Comparison of ENCODE assay signal across 25 cellular contexts in the genomic region with DNA sequence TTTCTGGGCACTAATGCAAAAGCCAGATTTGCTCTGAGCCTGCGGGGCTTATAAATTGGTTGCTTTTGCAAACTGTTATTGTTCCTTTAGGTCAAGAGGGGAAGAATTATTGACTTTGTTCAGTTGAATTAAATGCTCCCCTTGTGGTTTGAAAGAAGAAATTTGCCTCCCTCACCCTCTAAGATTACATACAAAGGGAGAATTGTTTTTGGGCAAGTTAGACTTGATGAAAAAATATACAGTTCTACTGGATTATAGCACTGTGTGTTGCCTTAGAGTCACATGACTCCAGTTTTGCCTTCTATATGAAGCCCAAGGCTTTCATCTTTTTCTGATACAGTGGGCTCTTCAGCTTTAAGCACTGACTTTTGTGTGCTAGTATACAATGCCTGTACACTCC.
"Had no signal": no experiment of that assay in that cellular context is flagged by ENCODE, and none has a peak within 500 bp of the region (broad histone marks: within the 10 kb centered on the region; RNA-seq: fewer than 3 reads in every experiment).

No MANE protein-coding gene starts in this region.

- H3K27me3 ChIP-seq: pancreas, stomach, testis, thyroid gland, transverse colon, upper lobe of left lung, vagina had no signal

- ATAC-seq: mucosa of descending colon; naive thymus-derived CD4-positive, alpha-beta T cell; pancreas; right cardiac atrium; sciatic nerve; stimulated activated naive B cell treated with anti-CD40 and anti-IgM and Interleukin-4, amounts not matched to agents 10 μg/mL and 1 μg/mL and 100 μg/mL, for 72 hours; stimulated activated naive CD8-positive, alpha-beta T cell treated with anti-CD3 and anti-CD28 coated beads, Interleukin-15, Interleukin-2, amounts not matched to agents 100 U/mL and 50 U/mL, for 24 hours had no signal

- DNase-seq: islet precursor cell; left ventricle myocardium inferior; midbrain; mucosa of descending colon; naive thymus-derived CD4-positive, alpha-beta T cell; nucleus accumbens; pancreas; retina; right cardiac atrium; stimulated activated CD4-positive, alpha-beta T cell treated with anti-CD3 and anti-CD28 coated beads, Interleukin-12 subunit alpha, Interleukin-12 subunit beta, amount 100 ng/mL, for 4 hours; stimulated activated CD4-positive, alpha-beta T cell treated with anti-CD3 and anti-CD28 coated beads, Interleukin-15, amount 100 ng/mL, for 24 hours; stimulated activated CD4-positive, alpha-beta T cell treated with anti-CD3 and anti-CD28 coated beads, Interleukin-2, amount 100 ng/mL, for 24 hours; stimulated activated CD4-positive, alpha-beta T cell treated with anti-CD3 and anti-CD28 coated beads, Interleukin-4, amount 100 ng/mL, for 1 hour; stimulated activated naive B cell treated with anti-CD40 and anti-IgM and Interleukin-4, amounts not matched to agents 10 μg/mL and 1 μg/mL and 100 μg/mL, for 72 hours; stimulated activated naive CD8-positive, alpha-beta T cell treated with anti-CD3 and anti-CD28 coated beads, Interleukin-15, Interleukin-2, amounts not matched to agents 100 U/mL and 50 U/mL, for 24 hours; stomach; testis; thyroid gland; transverse colon; upper lobe of left lung had no signal

- H3K36me3 ChIP-seq: left ventricle myocardium inferior, pancreas, prostate gland, stomach, thyroid gland, transverse colon, upper lobe of left lung, vagina had no signal

- H3K27ac ChIP-seq: left ventricle myocardium inferior, pancreas, prostate gland, skin epidermis, stomach, testis, thyroid gland, transverse colon, upper lobe of left lung, vagina had no signal

- H3K4me1 ChIP-seq: left ventricle myocardium inferior, pancreas, prostate gland, stomach, testis, thyroid gland, transverse colon, upper lobe of left lung, vagina had no signal

- H3K9me3 ChIP-seq: pancreas, prostate gland, testis, thyroid gland, transverse colon, vagina had no signal

- H3K4me3 ChIP-seq: left ventricle myocardium inferior, lung, mucosa of descending colon, pancreas, prostate gland, skin epidermis, stomach, testis, thyroid gland, transverse colon, upper lobe of left lung, vagina had no signal
